ENCODE assay signal across 7 cellular contexts in the genomic region with DNA sequence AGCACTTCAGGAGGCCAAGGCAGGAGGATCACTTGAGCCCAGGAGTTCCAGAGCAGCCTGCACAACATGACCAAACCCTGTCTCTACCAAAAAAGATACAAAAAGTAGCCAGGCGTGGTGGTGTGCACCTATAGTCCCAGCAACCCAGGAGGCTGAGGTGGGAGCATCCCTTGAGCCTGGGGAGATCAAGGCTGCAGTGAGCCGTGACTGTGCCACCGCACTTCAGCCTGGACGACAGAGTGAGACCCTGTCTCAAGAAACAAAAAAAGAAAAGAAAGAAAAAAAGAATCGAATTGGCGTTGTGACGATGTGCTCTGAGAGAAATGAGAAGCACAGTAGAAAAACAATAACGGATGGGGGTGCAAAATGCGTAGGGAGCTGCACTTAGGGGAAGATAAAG.
"Had no signal": no experiment of that assay in that cellular context is flagged by ENCODE, and none has a peak within 500 bp of the region (broad histone marks: within the 10 kb centered on the region; RNA-seq: fewer than 3 reads in every experiment).

No MANE protein-coding gene starts in this region.

- FAIRE-seq: HepG2 had no signal

- ATAC-seq: GM23338, HCT116 had no signal

- H3K9me3 ChIP-seq: HAP-1 had no signal

- H3K4me2 ChIP-seq: GM23338 had no signal

- H3K36me3 ChIP-seq: HAP-1 had no signal

- H2AFZ ChIP-seq: GM23338 had no signal

- H3K4me3 Mint-ChIP-seq: GM23338, HFFc6 had no signal

- H3K27ac Mint-ChIP-seq: HFFc6 had no signal

- H3K4me3 ChIP-seq: GM23338, HAP-1 had no signal

- DNase-seq: H7, HFFc6 had no signal

- H3K27ac ChIP-seq: HL-60 had no signal

- H3K9me3 Mint-ChIP-seq: GM23338, HFFc6 had no signal
